ENCODE assay signal across 1 cellular context in the genomic region with DNA sequence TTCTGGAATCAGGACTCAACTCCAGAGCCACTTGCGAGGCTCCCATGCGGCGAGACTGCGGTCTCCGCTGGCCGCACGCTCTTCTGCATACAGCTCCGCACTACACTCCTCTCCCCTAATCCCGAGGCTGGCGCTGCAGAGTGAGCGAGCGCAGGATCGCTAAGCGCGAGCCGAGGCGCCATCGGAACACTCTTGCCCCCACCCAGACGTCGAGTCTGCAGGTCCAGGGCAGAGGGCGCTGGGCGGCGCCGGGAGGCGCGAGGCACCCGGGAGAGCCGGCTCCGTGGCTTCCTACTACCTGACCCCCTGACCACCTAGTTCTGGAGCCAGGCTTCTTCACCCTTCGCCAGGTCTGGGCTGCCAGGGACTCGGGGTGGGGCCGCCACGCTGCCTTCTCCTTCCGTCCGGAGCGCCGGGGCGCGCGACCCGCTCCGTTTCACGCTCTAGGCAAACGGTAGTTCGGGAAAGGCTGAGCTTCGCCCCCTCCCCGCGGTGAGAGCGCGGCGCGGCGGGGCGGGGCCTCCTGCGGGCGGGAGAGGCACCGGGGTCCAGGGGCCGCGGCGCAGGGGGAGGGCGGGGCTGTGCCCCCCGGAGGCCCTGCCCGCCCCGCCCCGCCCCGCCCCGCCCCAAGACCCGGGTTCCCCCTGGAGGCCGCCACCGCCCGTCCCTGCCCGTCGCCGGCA.
TF ChIP-seq lines count a peak whose summit lies in the region.

No MANE protein-coding gene starts in this region.

TF ChIP-seq in SK-N-SH, 30 proteins besides CTCF, POLR2A, EP300 and RAD21 (continued from another document):
- TF ChIP-seq, protein P1, sequence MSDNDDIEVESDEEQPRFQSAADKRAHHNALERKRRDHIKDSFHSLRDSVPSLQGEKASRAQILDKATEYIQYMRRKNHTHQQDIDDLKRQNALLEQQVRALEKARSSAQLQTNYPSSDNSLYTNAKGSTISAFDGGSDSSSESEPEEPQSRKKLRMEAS (IDR thresholded peaks at IDR 0.05; ENCODE audit: low read depth) = peak; percentile 19; the same call in 1 of the 2 replicates
- peak; percentile 74 for TF ChIP-seq MXI1 (IDR thresholded peaks at IDR 0.05; ENCODE audit: low read depth, low read length)
- TF ChIP-seq POLR2AphosphoS5 (IDR thresholded peaks at IDR 0.05; ENCODE audit: low read depth, low read length) = 0 out of 2 replicates have a peak, but pooled peaks have one; percentile 31
- no peak for TF ChIP-seq GABPA (IDR thresholded peaks at IDR 0.05; ENCODE audit: low read depth)
- no peak for TF ChIP-seq RXRA (IDR thresholded peaks at IDR 0.05; ENCODE audit: borderline replicate concordance, low read depth)
- TF ChIP-seq, protein P2, sequence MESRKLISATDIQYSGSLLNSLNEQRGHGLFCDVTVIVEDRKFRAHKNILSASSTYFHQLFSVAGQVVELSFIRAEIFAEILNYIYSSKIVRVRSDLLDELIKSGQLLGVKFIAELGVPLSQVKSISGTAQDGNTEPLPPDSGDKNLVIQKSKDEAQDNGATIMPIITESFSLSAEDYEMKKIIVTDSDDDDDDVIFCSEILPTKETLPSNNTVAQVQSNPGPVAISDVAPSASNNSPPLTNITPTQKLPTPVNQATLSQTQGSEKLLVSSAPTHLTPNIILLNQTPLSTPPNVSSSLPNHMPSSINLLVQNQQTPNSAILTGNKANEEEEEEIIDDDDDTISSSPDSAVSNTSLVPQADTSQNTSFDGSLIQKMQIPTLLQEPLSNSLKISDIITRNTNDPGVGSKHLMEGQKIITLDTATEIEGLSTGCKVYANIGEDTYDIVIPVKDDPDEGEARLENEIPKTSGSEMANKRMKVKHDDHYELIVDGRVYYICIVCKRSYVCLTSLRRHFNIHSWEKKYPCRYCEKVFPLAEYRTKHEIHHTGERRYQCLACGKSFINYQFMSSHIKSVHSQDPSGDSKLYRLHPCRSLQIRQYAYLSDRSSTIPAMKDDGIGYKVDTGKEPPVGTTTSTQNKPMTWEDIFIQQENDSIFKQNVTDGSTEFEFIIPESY (IDR thresholded peaks at IDR 0.05; ENCODE audit: borderline replicate concordance, low read depth) = no peak
